Comparison of ENCODE assay signal across 9 cellular contexts in genomic region chr9:109640232-109641078, GRCh38.
DNase-seq lines count a peak whose midpoint lies in the region; ATAC-seq, FAIRE-seq and TF ChIP-seq lines count a peak whose summit lies in the region.
"Had no signal": no experiment of that assay in that cellular context is flagged by ENCODE, and none has a peak within 500 bp of the region (broad histone marks: within the 10 kb centered on the region; RNA-seq: fewer than 3 reads in every experiment).

No MANE protein-coding gene starts in this region.

- WGBS in iPS DF 6.9 (ENCODE audit: insufficient coverage, insufficient read length): no CpG with 5 or more reads among the region's 74 CpGs

- CTCF ChIA-PET in T-cell (lab: Charles Lee): no interaction called here

- H3K36me3 Mint-ChIP-seq in astrocyte (ENCODE audit: low read depth, unreplicated experiment): no peaks in the 10 kb centered on the region
- H3K36me3 Mint-ChIP-seq in T-cell: no peaks in the 10 kb centered on the region

- ATAC-seq in sciatic nerve: peak; percentile 61
- no peak for ATAC-seq in T-cell (replicated peaks in 1 of 4)

- H3K9me3 Mint-ChIP-seq in astrocyte (ENCODE audit: unreplicated experiment): peaks cover 12% of the 10 kb centered on the region
- H3K9me3 Mint-ChIP-seq in T-cell: peaks cover 5 to 11% (median 5%) of the 10 kb centered on the region in 3 donors

- no peak for FAIRE-seq in astrocyte (lab: Jason Lieb, UNC)
- FAIRE-seq: endothelial cell of umbilical vein had no signal

- no peak for TF ChIP-seq CTCF in astrocyte (IDR thresholded peaks at IDR 0.05; ENCODE audit: insufficient read depth, low read depth, low read length)

- intact Hi-C loops in sciatic nerve (cut with DNase I): no loop called here

- H3K4me1 Mint-ChIP-seq in astrocyte (ENCODE audit: low read depth, unreplicated experiment) (no peaks in the 10 kb centered on the region), T-cell (no peaks in the 10 kb centered on the region)

- peak in 10 of 14 donors; percentile 4 to 77 (median 54) for DNase-seq in C1 segment of cervical spinal cord (lab: John Stamatoyannopoulos, UW)
- peak; percentile 47 for DNase-seq in NCI-H1436 treated with DMSO at 0.1 percent for 48 hours (lab: John Stamatoyannopoulos, UW)
- DNase-seq in astrocyte (ENCODE audit: low read depth): peak; percentile 39
- no peak for DNase-seq in iPS DF 6.9 (ENCODE audit: low read depth, low spot score)
- peak; percentile 62 for DNase-seq in sciatic nerve (ENCODE audit: low spot score)
- no peak for DNase-seq in Kasumi-1 (lab: John Stamatoyannopoulos, UW)
- DNase-seq in T-cell: no peak
- DNase-seq in HCEC 1CT: no peak

- H3K4me3 Mint-ChIP-seq in astrocyte (ENCODE audit: unreplicated experiment) (peak overlapping the region; percentile 77), T-cell (no peak overlapping the region)

- peaks cover 70% of the 10 kb centered on the region for H3K27me3 Mint-ChIP-seq in astrocyte (ENCODE audit: low read depth, unreplicated experiment)
- H3K27me3 Mint-ChIP-seq in T-cell: peaks cover 50 to 61% of the 10 kb centered on the region in 2 donors

- peak overlapping the region; percentile 67 for H2AFZ ChIP-seq in astrocyte (ENCODE audit: low read depth, low read length)

- no peaks in the 10 kb centered on the region for H3K79me2 ChIP-seq in astrocyte (ENCODE audit: insufficient read depth, low read length)

- H3K4me2 ChIP-seq in astrocyte (ENCODE audit: low read length): peak overlapping the region; percentile 92

- POLR2A ChIA-PET in T-cell (lab: Charles Lee): no interaction called here

- H3K9me3 ChIP-seq in astrocyte (ENCODE audit: insufficient read depth, low read depth, low read length) (peaks cover 2% of the 10 kb centered on the region), iPS DF 6.9 (ENCODE audit: control insufficient read depth, insufficient read depth, low read length) (no peaks in the 10 kb centered on the region)

- H3K4me3 ChIP-seq in astrocyte (ENCODE audit: insufficient read depth, low read depth, low read length): peak overlapping the region; percentile 53
- peak overlapping the region; percentile 41 for H3K4me3 ChIP-seq in iPS DF 6.9 (ENCODE audit: low read length)

- H3K27me3 ChIP-seq in astrocyte (ENCODE audit: insufficient read depth, low read length) (peaks cover 54% of the 10 kb centered on the region), iPS DF 6.9 (ENCODE audit: control insufficient read depth, insufficient read depth, low read length) (peaks cover 31% of the 10 kb centered on the region)

- H3K27ac ChIP-seq in astrocyte (ENCODE audit: low read depth, low read length) (no peak overlapping the region), iPS DF 6.9 (ENCODE audit: low read length) (no peak overlapping the region)

- H3K36me3 ChIP-seq in astrocyte (ENCODE audit: insufficient read depth, low read length) (no peaks in the 10 kb centered on the region), iPS DF 6.9 (ENCODE audit: control insufficient read depth, insufficient read depth, low read length) (no peaks in the 10 kb centered on the region)

- H3K4me1 ChIP-seq in astrocyte (ENCODE audit: insufficient read depth, low read length) (peaks cover 5% of the 10 kb centered on the region), iPS DF 6.9 (ENCODE audit: control insufficient read depth, insufficient read depth, low read length) (peaks cover 1% of the 10 kb centered on the region)

- H3K9ac ChIP-seq in astrocyte (ENCODE audit: low read length): no peak overlapping the region

- H3K27ac Mint-ChIP-seq in astrocyte (ENCODE audit: unreplicated experiment) (no peak overlapping the region), T-cell (no peak overlapping the region)

- no peaks in the 10 kb centered on the region for H4K20me1 ChIP-seq in astrocyte (ENCODE audit: insufficient read depth, low read length)

Comparison
In these comparisons a context has a peak if more than half of its experiments do, and no peak if none do; other contexts are left out.
1. DNase-seq: peak in C1 segment of cervical spinal cord (10 of 14), NCI-H1436 treated with DMSO at 0.1 percent for 48 hours (single experiment), astrocyte (single experiment) and sciatic nerve (single experiment); none in iPS DF 6.9 (single experiment), Kasumi-1 (0 of 2), T-cell (0 of 34) and HCEC 1CT (single experiment).